18 cellular contexts compared by ENCODE assay signal in genomic region chr17:1933875-1934715, GRCh38.
A peak's percentile ranks its signal among the peaks of the same experiment; 100 is the strongest.
DNase-seq lines count a peak whose midpoint lies in the region; FAIRE-seq and TF ChIP-seq lines count a peak whose summit lies in the region.
"Had no signal": no experiment of that assay in that cellular context is flagged by ENCODE, and none has a peak within 500 bp of the region (broad histone marks: within the 10 kb centered on the region; RNA-seq: fewer than 3 reads in every experiment).

No MANE protein-coding gene starts in this region.

- DNase-seq in D721Med (ENCODE audit: insufficient read length, low spot score), result peak; percentile 32
- peak in 3 of 10 donors; percentile 37 to 73 (median 52) for DNase-seq in dorsolateral prefrontal cortex
- DNase-seq in neural progenitor cell (ENCODE audit: low spot score), result peak; percentile 61
- DNase-seq in erythroblast (lab: John Stamatoyannopoulos, UW), result no peak
- no peak for DNase-seq in superior temporal gyrus (ENCODE audit: extremely low spot score)
- no peak for DNase-seq in NK-92 treated with Interleukin-12 subunit alpha and Interleukin-12 subunit beta, amount 100 ng/mL, for 24 hours (lab: John Stamatoyannopoulos, UW)
- DNase-seq in iPS-NIHi11 (ENCODE audit: low spot score), result no peak
- DNase-seq: ACHN; Calu3; CD4-positive, alpha-beta T cell; DMS79; HFFc6 had no signal

- H3K79me2 ChIP-seq in neural progenitor cell (ENCODE audit: low read depth), result no peaks in the 10 kb centered on the region

- no peaks in the 10 kb centered on the region for H3K4me1 ChIP-seq in HEK293 (ENCODE audit: control insufficient read depth, insufficient read depth, low read length)
- peaks cover 46% of the 10 kb centered on the region for H3K4me1 ChIP-seq in neural progenitor cell
- H3K4me1 ChIP-seq: HAP-1 had no signal

- TF ChIP-seq CTCF in D721Med (IDR thresholded peaks at IDR 0.05; ENCODE audit: insufficient read depth, missing control alignments) (no peak), HEK293 (tag by site-specific recombination; IDR thresholded peaks at IDR 0.05) (no peak), dorsolateral prefrontal cortex (IDR thresholded peaks at IDR 0.05 in 54 of 56, conservative IDR thresholded peaks at IDR 0.05 in 2 of 56; ENCODE audit: low read depth in 1 of 56, partially characterized antibody in 56 of 56) (no peak), neural progenitor cell (IDR thresholded peaks at IDR 0.05) (no peak)

- H3K4me3 Mint-ChIP-seq in neural progenitor cell, result no peak overlapping the region
- H3K4me3 Mint-ChIP-seq: B cell; CD4-positive, alpha-beta T cell; GM23338; HFFc6 had no signal

- no peak overlapping the region for H3K27ac ChIP-seq in HEK293 (ENCODE audit: extremely low read depth, low read depth, low read length)
- peak overlapping the region in 48 of 59 donors; percentile 15 to 84 (median 64) for H3K27ac ChIP-seq in dorsolateral prefrontal cortex
- no peak overlapping the region for H3K27ac ChIP-seq in neural progenitor cell
- H3K27ac ChIP-seq: HL-60 had no signal

- H3K9ac ChIP-seq in neural progenitor cell, result no peak overlapping the region

- CTCF ChIA-PET in HEK293 (lab: Yijun Ruan, JAX), result interaction anchor here (1.6 kb wide), 1 partner anchor 25 kb away, joined by 5 read pairs; no protein-coding TSS in a partner anchor

- H3K9me3 ChIP-seq in HEK293 (ENCODE audit: control insufficient read depth, insufficient read depth, low read depth, low read length) (no peaks in the 10 kb centered on the region), neural progenitor cell (ENCODE audit: low read depth) (no peaks in the 10 kb centered on the region)
- H3K9me3 ChIP-seq: HAP-1 had no signal

- no peak overlapping the region for H2AFZ ChIP-seq in neural progenitor cell (replicated peaks)
- H2AFZ ChIP-seq: GM23338 had no signal

- H3K4me3 ChIP-seq in HEK293 (ENCODE audit: low read depth, low read length), result no peak overlapping the region
- H3K4me3 ChIP-seq in dorsolateral prefrontal cortex, result no peak overlapping the region
- H3K4me3 ChIP-seq in neural progenitor cell, result no peak overlapping the region
- H3K4me3 ChIP-seq: GM12878, GM23338, HAP-1 had no signal

- POLR2A ChIA-PET in HEK293 (lab: Yijun Ruan, JAX), result no interaction called here

- H3K36me3 Mint-ChIP-seq in neural progenitor cell, result no peaks in the 10 kb centered on the region

- no peak for TF ChIP-seq POLR2A in erythroblast (IDR thresholded peaks at IDR 0.05; ENCODE audit: low read length)

- H3K27ac Mint-ChIP-seq in neural progenitor cell, result peak overlapping the region; percentile 53
- H3K27ac Mint-ChIP-seq: B cell; CD4-positive, alpha-beta T cell; GM23338; HFFc6 had no signal

- H4K20me1 ChIP-seq in neural progenitor cell (ENCODE audit: low read depth), result no peaks in the 10 kb centered on the region

- H3K27me3 ChIP-seq in dorsolateral prefrontal cortex (peaks cover 0 to 20% (median 0%) of the 10 kb centered on the region in 45 donors), neural progenitor cell (no peaks in the 10 kb centered on the region)

- no peak overlapping the region for H3K4me2 ChIP-seq in neural progenitor cell
- H3K4me2 ChIP-seq: GM23338 had no signal

- H3K9me3 Mint-ChIP-seq in neural progenitor cell, result no peaks in the 10 kb centered on the region
- H3K9me3 Mint-ChIP-seq: CD4-positive, alpha-beta T cell; GM23338; HFFc6 had no signal

- no peak for FAIRE-seq in D721Med (lab: Jason Lieb, UNC)
- FAIRE-seq: GM12878 had no signal

- H3K27me3 Mint-ChIP-seq in neural progenitor cell (ENCODE audit: insufficient read depth, low read depth), result peaks cover 6% of the 10 kb centered on the region
- H3K27me3 Mint-ChIP-seq: CD4-positive, alpha-beta T cell had no signal

- H3K4me1 Mint-ChIP-seq in neural progenitor cell, result peaks cover 45% of the 10 kb centered on the region
- H3K4me1 Mint-ChIP-seq: B cell had no signal

- H3F3A ChIP-seq in neural progenitor cell (ENCODE audit: low read depth), result peaks cover 36% of the 10 kb centered on the region

- intact Hi-C loops in dorsolateral prefrontal cortex (cut with DNase I), result no loop called here

- H3K36me3 ChIP-seq in HEK293 (ENCODE audit: control insufficient read depth in 2 of 2, insufficient read depth in 1 of 2, low read length in 2 of 2), result peaks cover 0 to 4% of the 10 kb centered on the region in 2 experiments; a peak in 1 of 3 replicates
- H3K36me3 ChIP-seq in neural progenitor cell, result no peaks in the 10 kb centered on the region
- H3K36me3 ChIP-seq: HAP-1 had no signal

TF ChIP-seq in HEK293, 187 proteins besides CTCF, POLR2A, EP300 and RAD21:
- TF ChIP-seq, protein P1, sequence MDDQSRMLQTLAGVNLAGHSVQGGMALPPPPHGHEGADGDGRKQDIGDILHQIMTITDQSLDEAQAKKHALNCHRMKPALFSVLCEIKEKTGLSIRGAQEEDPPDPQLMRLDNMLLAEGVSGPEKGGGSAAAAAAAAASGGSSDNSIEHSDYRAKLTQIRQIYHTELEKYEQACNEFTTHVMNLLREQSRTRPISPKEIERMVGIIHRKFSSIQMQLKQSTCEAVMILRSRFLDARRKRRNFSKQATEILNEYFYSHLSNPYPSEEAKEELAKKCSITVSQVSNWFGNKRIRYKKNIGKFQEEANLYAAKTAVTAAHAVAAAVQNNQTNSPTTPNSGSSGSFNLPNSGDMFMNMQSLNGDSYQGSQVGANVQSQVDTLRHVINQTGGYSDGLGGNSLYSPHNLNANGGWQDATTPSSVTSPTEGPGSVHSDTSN (CRISPR knock-in tag; IDR thresholded peaks at IDR 0.05), result no peak
- peak; percentile 12; the same call in 1 of the 2 replicates for TF ChIP-seq ZIC2 (tag by site-specific recombination; IDR thresholded peaks at IDR 0.05)

Comparison
In these comparisons a context has a peak if more than half of its experiments do, and no peak if none do; other contexts are left out.
1. DNase-seq: peak in D721Med (single experiment) and neural progenitor cell (single experiment); none in erythroblast (0 of 2), superior temporal gyrus (single experiment), NK-92 treated with Interleukin-12 subunit alpha and Interleukin-12 subunit beta, amount 100 ng/mL, for 24 hours (single experiment) and iPS-NIHi11 (single experiment).
2. H3K27ac ChIP-seq: peak in dorsolateral prefrontal cortex (48 of 59); none in HEK293 (single experiment) and neural progenitor cell (single experiment).